In genomic region chr18:47917923-47918610, GRCh38 we compare ENCODE assay signal across 11 cellular contexts. TPM values are rescaled to one million over a fixed set of nuclear protein-coding genes. Genes with fewer than 3 reads are reported as not detected.
DNase-seq lines count a peak whose midpoint lies in the region; ATAC-seq and TF ChIP-seq lines count a peak whose summit lies in the region.
"Had no signal": no experiment of that assay in that cellular context is flagged by ENCODE, and none has a peak within 500 bp of the region (broad histone marks: within the 10 kb centered on the region; RNA-seq: fewer than 3 reads in every experiment).

No MANE protein-coding gene starts in this region.

- H3K4me3 ChIP-seq in neural progenitor cell (peak overlapping the region; percentile 37), heart left ventricle (no peak overlapping the region)
- H3K4me3 ChIP-seq: lower lobe of right lung had no signal

- no peaks in the 10 kb centered on the region for H3K27me3 Mint-ChIP-seq in activated T-helper 17 cell treated with anti-CD3 and anti-CD28 coated beads, Interleukin-2, amount 50 U/mL, for 72 hours
- no peaks in the 10 kb centered on the region for H3K27me3 Mint-ChIP-seq in neural progenitor cell (ENCODE audit: insufficient read depth, low read depth)

- DNase-seq in neural progenitor cell (ENCODE audit: low spot score) = peak; percentile 69
- no peak for DNase-seq in heart left ventricle
- no peak for DNase-seq in hepatic stellate cell (ENCODE audit: low spot score)
- DNase-seq: brain microvascular endothelial cell, lower lobe of right lung, NCI-H2081 had no signal

- H3K36me3 Mint-ChIP-seq in activated T-helper 17 cell treated with anti-CD3 and anti-CD28 coated beads, Interleukin-2, amount 50 U/mL, for 72 hours (ENCODE audit: low read depth) = peaks cover 64% of the 10 kb centered on the region
- peaks cover 46% of the 10 kb centered on the region for H3K36me3 Mint-ChIP-seq in neural progenitor cell

- ATAC-seq in GM18517 (IDR thresholded peaks at IDR 0.05; ENCODE audit: unreplicated experiment) = peak; percentile 56
- ATAC-seq in HG02610 (IDR thresholded peaks at IDR 0.05; ENCODE audit: unreplicated experiment) = peak; percentile 58
- ATAC-seq in activated T-helper 17 cell treated with anti-CD3 and anti-CD28 coated beads, Interleukin-2, amount 50 U/mL, for 72 hours (replicated peaks) = peak; percentile 71
- ATAC-seq in heart left ventricle = no peak
- ATAC-seq in HG03108 (IDR thresholded peaks at IDR 0.05; ENCODE audit: unreplicated experiment) = no peak
- ATAC-seq: lower lobe of right lung, Panc1 had no signal

- H3K27ac Mint-ChIP-seq in activated T-helper 17 cell treated with anti-CD3 and anti-CD28 coated beads, Interleukin-2, amount 50 U/mL, for 72 hours = peak overlapping the region; percentile 91
- H3K27ac Mint-ChIP-seq in neural progenitor cell = no peak overlapping the region

- H4K20me1 ChIP-seq in neural progenitor cell (ENCODE audit: low read depth) = peaks cover 100% of the 10 kb centered on the region

- no peak for TF ChIP-seq POLR2A in heart left ventricle (IDR thresholded peaks at IDR 0.05)

- H3K4me1 Mint-ChIP-seq in activated T-helper 17 cell treated with anti-CD3 and anti-CD28 coated beads, Interleukin-2, amount 50 U/mL, for 72 hours = peaks cover 68% of the 10 kb centered on the region
- H3K4me1 Mint-ChIP-seq in neural progenitor cell = peaks cover 17% of the 10 kb centered on the region

- H3K36me3 ChIP-seq in neural progenitor cell (no peaks in the 10 kb centered on the region), heart left ventricle (peaks cover 0 to 4% (median 0%) of the 10 kb centered on the region in 9 donors)
- H3K36me3 ChIP-seq: brain microvascular endothelial cell, lower lobe of right lung had no signal

- no peak overlapping the region for H3K9ac ChIP-seq in neural progenitor cell

- no peak for TF ChIP-seq CTCF in neural progenitor cell (IDR thresholded peaks at IDR 0.05)
- TF ChIP-seq CTCF in heart left ventricle (IDR thresholded peaks at IDR 0.05) = no peak

- H3F3A ChIP-seq in neural progenitor cell (ENCODE audit: low read depth) = peaks cover 53% of the 10 kb centered on the region

- WGBS in heart left ventricle, 4 donors = 76 to 80% (median 77%) methylated on average over 8 of the region's 8 CpGs

- no peaks in the 10 kb centered on the region for H3K9me3 ChIP-seq in neural progenitor cell (ENCODE audit: low read depth)
- H3K9me3 ChIP-seq in heart left ventricle = no peaks in the 10 kb centered on the region
- H3K9me3 ChIP-seq: lower lobe of right lung had no signal

- peak overlapping the region; percentile 66 for H3K4me2 ChIP-seq in neural progenitor cell

- no peaks in the 10 kb centered on the region for H3K27me3 ChIP-seq in neural progenitor cell
- no peaks in the 10 kb centered on the region for H3K27me3 ChIP-seq in heart left ventricle
- H3K27me3 ChIP-seq: brain microvascular endothelial cell had no signal

- H3K4me1 ChIP-seq in neural progenitor cell = peaks cover 100% of the 10 kb centered on the region
- peaks cover 0 to 85% (median 50%) of the 10 kb centered on the region in 12 donors for H3K4me1 ChIP-seq in heart left ventricle

- no peak overlapping the region for H2AFZ ChIP-seq in neural progenitor cell (replicated peaks)

- H3K9me3 Mint-ChIP-seq in activated T-helper 17 cell treated with anti-CD3 and anti-CD28 coated beads, Interleukin-2, amount 50 U/mL, for 72 hours = no peaks in the 10 kb centered on the region
- peaks cover 18% of the 10 kb centered on the region for H3K9me3 Mint-ChIP-seq in neural progenitor cell

- H3K79me2 ChIP-seq in neural progenitor cell (ENCODE audit: low read depth) = peaks cover 100% of the 10 kb centered on the region

- H3K4me3 Mint-ChIP-seq in activated T-helper 17 cell treated with anti-CD3 and anti-CD28 coated beads, Interleukin-2, amount 50 U/mL, for 72 hours = peak overlapping the region; percentile 76
- no peak overlapping the region for H3K4me3 Mint-ChIP-seq in neural progenitor cell

- H3K27ac ChIP-seq in neural progenitor cell = peak overlapping the region; percentile 93
- no peak overlapping the region for H3K27ac ChIP-seq in heart left ventricle
- H3K27ac ChIP-seq: brain microvascular endothelial cell, lower lobe of right lung had no signal

- intact Hi-C loops in heart left ventricle (cut with DNase I) = no loop called here

RNA-seq across cellular contexts. Expression of gene SMAD2, which starts 12.4 kb away (rescaled TPM):
- total RNA-seq in activated T-helper 17 cell treated with anti-CD3 and anti-CD28 coated beads, Interleukin-2, amount 50 U/mL, for 72 hours = 100 to 1,000 TPM in 1 of 2 donors, 10 to 100 TPM in 1; 97.2 to 170 TPM
- total RNA-seq in neural progenitor cell (ENCODE audit: low replicate concordance) (170 and 233 TPM in 2 replicates), heart left ventricle (100 to 1,000 TPM in 3 of 9 donors, 10 to 100 TPM in 6; 58.4 to 113 (median 90.7) TPM)
- 10 to 100 TPM; 13.8 to 40.9 TPM for polyA plus RNA-seq in heart left ventricle

Comparison
In these comparisons a context has a peak if more than half of its experiments do, and no peak if none do; other contexts are left out.
1. ATAC-seq: peak in GM18517 (single experiment), HG02610 (single experiment) and activated T-helper 17 cell treated with anti-CD3 and anti-CD28 coated beads, Interleukin-2, amount 50 U/mL, for 72 hours (single experiment); none in heart left ventricle (0 of 4) and HG03108 (single experiment).